Comparison of ENCODE assay signal across 30 cellular contexts in the genomic region with DNA sequence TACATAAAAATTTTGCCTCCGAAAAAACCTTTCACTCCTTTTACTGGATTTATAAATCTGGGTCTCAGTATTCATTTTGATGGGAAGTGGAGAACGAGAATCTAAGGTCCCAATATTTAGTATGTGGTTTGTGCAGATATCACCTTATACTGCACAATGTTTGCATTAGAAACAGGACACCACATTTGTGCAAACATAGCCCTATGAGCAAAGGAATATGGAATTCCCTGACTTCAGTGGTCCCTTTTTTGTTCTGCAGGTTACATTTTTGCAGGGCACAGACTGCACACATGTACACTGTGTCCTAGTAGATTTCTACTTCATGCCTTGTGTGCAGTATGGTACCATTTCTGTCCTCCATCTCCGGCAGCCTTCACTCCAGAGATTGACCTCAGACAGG.
"Had no signal": no experiment of that assay in that cellular context is flagged by ENCODE, and none has a peak within 500 bp of the region (broad histone marks: within the 10 kb centered on the region; RNA-seq: fewer than 3 reads in every experiment).

No MANE protein-coding gene starts in this region.

- H3K9me3 ChIP-seq: MG63, Peyer's patch, SJSA1, SK-N-SH had no signal

- H3K4me3 ChIP-seq: MG63, Peyer's patch, SJSA1 had no signal

- H3K36me3 ChIP-seq: MG63, Peyer's patch, SJSA1 had no signal

- H3K9ac ChIP-seq: SK-N-SH had no signal

- H3K9me2 ChIP-seq: SK-N-SH had no signal

- H3K27me3 ChIP-seq: MG63, Peyer's patch, SJSA1 had no signal

- H3K4me1 ChIP-seq: Peyer's patch, SJSA1 had no signal

- DNase-seq: Kasumi-1, MG63, NCI-H1048, NCI-H1092 treated with DMSO at 0.1 percent for 48 hours, NCI-H1105 treated with DMSO at 0.1 percent for 48 hours, NCI-H1417, NCI-H1436, NCI-H146, NCI-H1694, NCI-H187, NCI-H1930, NCI-H2029 treated with DMSO at 0.1 percent for 48 hours, NCI-H2081 treated with DMSO at 0.1 percent for 48 hours, NCI-H2107, NCI-H2171, NCI-H226, NCI-H446 treated with DMSO at 0.1 percent for 48 hours, NCI-H510A, NCI-H524, NCI-H526, NCI-H69, NCI-H748 treated with DMSO at 0.1 percent for 48 hours, NCI-H82, Peyer's patch, Right ventricle myocardium superior, RPMI8226, SHP77 treated with DMSO at 0.1 percent for 48 hours, SK-N-SH, SW 1271 had no signal

- H3K27ac ChIP-seq: Peyer's patch, SJSA1 had no signal

- H3K4me2 ChIP-seq: SK-N-SH had no signal
